ENCODE assay signal across 9 cellular contexts in the genomic region with DNA sequence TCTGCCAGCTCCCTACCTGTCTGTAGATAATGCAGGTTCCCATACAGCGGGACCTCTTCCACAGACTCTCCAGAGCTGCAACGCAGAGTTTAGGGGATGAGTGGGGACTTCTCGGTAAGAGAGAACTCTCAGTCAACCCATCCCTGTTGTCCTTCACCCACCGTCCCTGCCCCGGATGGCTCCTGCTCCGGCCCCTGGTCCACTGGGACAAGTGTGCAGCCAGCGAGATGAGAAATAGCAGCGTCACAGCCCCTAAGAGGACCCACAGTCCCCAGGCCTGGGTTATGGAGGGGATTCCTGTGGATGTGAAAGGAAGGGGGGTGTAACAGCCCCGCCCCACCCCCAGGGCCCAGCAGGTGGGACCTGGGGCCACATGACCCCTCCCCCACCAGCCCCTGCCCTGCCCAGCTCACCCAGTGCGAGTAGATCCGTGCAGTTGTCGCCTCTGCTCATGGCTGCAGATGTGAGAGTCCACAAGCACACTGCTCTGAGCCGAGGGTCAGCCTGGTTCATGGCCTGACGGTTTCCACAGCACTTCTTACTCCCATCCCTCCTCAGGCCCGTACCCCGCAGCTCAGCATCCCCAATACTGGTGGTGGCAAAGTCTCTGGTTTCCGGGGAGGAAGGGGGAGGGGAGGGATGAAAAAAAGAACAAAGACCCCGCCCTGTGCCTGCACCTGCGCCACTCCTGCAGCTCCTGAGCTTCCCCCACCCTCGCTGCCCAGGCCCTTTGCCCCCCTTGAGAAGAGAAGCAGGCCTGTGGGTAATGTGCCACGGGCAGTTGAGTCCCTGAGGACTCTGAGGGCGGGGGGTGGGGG. TPM values are rescaled to one million over a fixed set of nuclear protein-coding genes. Genes with fewer than 3 reads are reported as not detected.
DNase-seq lines count a peak whose midpoint lies in the region; ATAC-seq and TF ChIP-seq lines count a peak whose summit lies in the region.
"Had no signal": no experiment of that assay in that cellular context is flagged by ENCODE, and none has a peak within 500 bp of the region (broad histone marks: within the 10 kb centered on the region; RNA-seq: fewer than 3 reads in every experiment).

A gene with protein sequence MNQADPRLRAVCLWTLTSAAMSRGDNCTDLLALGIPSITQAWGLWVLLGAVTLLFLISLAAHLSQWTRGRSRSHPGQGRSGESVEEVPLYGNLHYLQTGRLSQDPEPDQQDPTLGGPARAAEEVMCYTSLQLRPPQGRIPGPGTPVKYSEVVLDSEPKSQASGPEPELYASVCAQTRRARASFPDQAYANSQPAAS (minus strand): TSS at position 591 of the 818 bp plus-strand sequence. CDS start 78 bp downstream, at position 513.

- peak; percentile 62 to 67 for DNase-seq in activated T-cell treated with anti-CD3 and anti-CD28 coated beads, Interleukin-2, amount 50 U/mL, for 48 hours
- DNase-seq in NCI-H1048 (lab: John Stamatoyannopoulos, UW) = no peak
- DNase-seq: NCI-H82 had no signal

- no peak within 1 kb of the TSS for H3K4me3 ChIP-seq in ACC112 (ENCODE audit: low read depth, low read length)
- peak within 1 kb of the TSS; percentile 51 for H3K4me3 ChIP-seq in mononuclear cell (ENCODE audit: low read length)
- peak within 1 kb of the TSS in 1 of 2 donors; percentile 10 for H3K4me3 ChIP-seq in gastroesophageal sphincter

- 40 to 90% methylated on average over 1 to 7 of the region's 22 CpGs for WGBS in gastroesophageal sphincter (ENCODE audit: low coverage in 1 of 2), 2 donors

- H3K4me1 ChIP-seq in ACC112 (ENCODE audit: control insufficient read depth, insufficient read depth, low read length, unreplicated experiment) (peaks cover 50% of the 10 kb centered on the region), mononuclear cell (ENCODE audit: insufficient read depth, low read length) (peaks cover 66% of the 10 kb centered on the region), gastroesophageal sphincter (peaks cover 0 to 32% (median 7%) of the 10 kb centered on the region in 3 donors)

- H3K9me3 ChIP-seq in mononuclear cell (ENCODE audit: low read depth, low read length) = no peaks in the 10 kb centered on the region
- no peaks in the 10 kb centered on the region for H3K9me3 ChIP-seq in gastroesophageal sphincter

- peak within 1 kb of the TSS; percentile 9 for H2AFZ ChIP-seq in ACC112 (ENCODE audit: low read length, unreplicated experiment)

- no peaks in the 10 kb centered on the region for H3K36me3 ChIP-seq in ACC112 (ENCODE audit: insufficient read depth, low read length)
- no peaks in the 10 kb centered on the region for H3K36me3 ChIP-seq in gastroesophageal sphincter

- no peaks in the 10 kb centered on the region for H3K79me2 ChIP-seq in ACC112 (ENCODE audit: control insufficient read depth, insufficient read depth, low read length, unreplicated experiment)

- ATAC-seq in HG02623 (IDR thresholded peaks at IDR 0.05; ENCODE audit: unreplicated experiment) (no peak), gastroesophageal sphincter (no peak), GM18907 (IDR thresholded peaks at IDR 0.05; ENCODE audit: unreplicated experiment) (no peak)

- no peak for TF ChIP-seq CTCF in gastroesophageal sphincter (IDR thresholded peaks at IDR 0.05)

- peak within 1 kb of the TSS; percentile 4; the same call in 1 of the 2 replicates for H3K27ac ChIP-seq in ACC112 (ENCODE audit: low read depth, low read length)
- H3K27ac ChIP-seq in gastroesophageal sphincter = peak within 1 kb of the TSS in 1 of 4 donors; percentile 43

- TF ChIP-seq EP300 in gastroesophageal sphincter (IDR thresholded peaks at IDR 0.05) = no peak

- H3K27me3 ChIP-seq in ACC112 (ENCODE audit: insufficient read depth, low read length) (no peaks in the 10 kb centered on the region), mononuclear cell (ENCODE audit: insufficient read depth, low read length) (no peaks in the 10 kb centered on the region), gastroesophageal sphincter (no peaks in the 10 kb centered on the region)

- TF ChIP-seq POLR2A in GM19099 (IDR thresholded peaks at IDR 0.05; ENCODE audit: extremely low read depth, insufficient read length, low read depth) (peak; percentile 52), gastroesophageal sphincter (IDR thresholded peaks at IDR 0.05) (no peak)

RNA-seq across cellular contexts. Expression of the gene that starts here (rescaled TPM):
- 9.6 TPM for total RNA-seq in mononuclear cell
- 1 to 10 TPM in 3 of 4 donors, not detected in 1; 1.2 to 1.6 (median 1.6) TPM for total RNA-seq in gastroesophageal sphincter
